ENCODE assay signal across 10 cellular contexts in the genomic region with DNA sequence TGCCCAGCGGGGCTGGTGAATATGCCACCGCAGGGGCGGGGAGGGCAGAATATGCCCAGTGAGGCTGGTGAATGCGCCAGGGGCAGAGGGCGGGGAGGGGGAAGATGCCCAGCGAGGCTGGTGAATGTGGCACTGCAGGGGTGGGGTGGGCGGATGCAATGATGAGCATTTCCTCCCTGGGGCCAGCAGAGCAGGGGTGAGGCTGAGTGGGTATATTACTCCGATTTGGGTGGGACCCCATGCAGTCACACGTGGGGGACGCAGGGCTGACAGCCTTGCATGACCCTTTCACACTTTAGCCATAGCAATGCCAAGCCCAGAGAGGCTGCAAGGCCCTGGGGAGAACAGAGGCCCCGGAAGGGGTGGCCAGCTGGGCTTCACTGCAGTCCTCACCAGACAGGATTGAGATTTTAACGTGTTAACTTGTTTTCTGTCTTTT. TPM values are rescaled to one million over a fixed set of nuclear protein-coding genes. Genes with fewer than 3 reads are reported as not detected.
DNase-seq lines count a peak whose midpoint lies in the region; ATAC-seq and TF ChIP-seq lines count a peak whose summit lies in the region.
"Had no signal": no experiment of that assay in that cellular context is flagged by ENCODE, and none has a peak within 500 bp of the region (broad histone marks: within the 10 kb centered on the region; RNA-seq: fewer than 3 reads in every experiment).

No MANE protein-coding gene starts in this region.

- no peak overlapping the region for H3K4me2 ChIP-seq in mesenchymal stem cell (ENCODE audit: low read length, poor library complexity, severe bottlenecking)

- H3K4me1 Mint-ChIP-seq in activated T-cell treated with anti-CD3 and anti-CD28 coated beads, Interleukin-2, amount 50 U/mL, for 4 hours (ENCODE audit: low read depth), result peaks cover 54% of the 10 kb centered on the region

- no peak overlapping the region for H2AFZ ChIP-seq in mesenchymal stem cell (ENCODE audit: low read depth, low read length)

- H3K79me1 ChIP-seq in mesenchymal stem cell (replicated peaks; ENCODE audit: low read length, poor library complexity, severe bottlenecking), result no peaks in the 10 kb centered on the region

- no peak overlapping the region for H3K18ac ChIP-seq in mesenchymal stem cell (ENCODE audit: low read depth in 1 of 2, low read length in 2 of 2)

- no peak overlapping the region for H3K4ac ChIP-seq in mesenchymal stem cell (ENCODE audit: low read depth in 1 of 2, low read length in 2 of 2)

- no peak overlapping the region for H4K91ac ChIP-seq in mesenchymal stem cell (ENCODE audit: low read length)

- no peak overlapping the region for H3K23ac ChIP-seq in mesenchymal stem cell (ENCODE audit: low read length in 2 of 2)

- H2BK15ac ChIP-seq in mesenchymal stem cell (ENCODE audit: low read depth, poor library complexity, severe bottlenecking), result peak overlapping the region; percentile 15

- H3K4me3 ChIP-seq in left ventricle myocardium inferior (no peak overlapping the region), mesenchymal stem cell (ENCODE audit: insufficient read depth in 1 of 2, low read depth in 1 of 2, low read length in 2 of 2) (peak overlapping the region in 1 of 2 experiments; percentile 62), aorta (ENCODE audit: low read length in 2 of 2) (no peak overlapping the region)
- H3K4me3 ChIP-seq: K562 had no signal

- H3K36me3 Mint-ChIP-seq in activated T-cell treated with anti-CD3 and anti-CD28 coated beads, Interleukin-2, amount 50 U/mL, for 4 hours (ENCODE audit: insufficient read depth), result no peaks in the 10 kb centered on the region

- TF ChIP-seq CTCF in left ventricle myocardium inferior (IDR thresholded peaks at IDR 0.05; ENCODE audit: borderline replicate concordance), result no peak

- ATAC-seq in Right ventricle myocardium superior (ENCODE audit: poor library complexity) (no peak), aorta (ENCODE audit: low FRiP score) (no peak), HG02884 (IDR thresholded peaks at IDR 0.05; ENCODE audit: unreplicated experiment) (no peak), HG02981 (IDR thresholded peaks at IDR 0.05; ENCODE audit: unreplicated experiment) (no peak)
- ATAC-seq in activated T-cell treated with anti-CD3 and anti-CD28 coated beads, Interleukin-2, amount 50 U/mL, for 4 hours, result no peak
- ATAC-seq: K562 had no signal

- peak; percentile 37 for DNase-seq in left ventricle myocardium inferior
- no peak for DNase-seq in Right ventricle myocardium superior
- peak; percentile 58 for DNase-seq in activated T-cell treated with anti-CD3 and anti-CD28 coated beads, Interleukin-2, amount 50 U/mL, for 4 hours
- DNase-seq in mesenchymal stem cell, result peak; percentile 15
- DNase-seq in aorta, result peak; percentile 67 to 77
- no peak for DNase-seq in foreskin melanocyte

- no peaks in the 10 kb centered on the region for H3K27me3 Mint-ChIP-seq in activated T-cell treated with anti-CD3 and anti-CD28 coated beads, Interleukin-2, amount 50 U/mL, for 4 hours (ENCODE audit: low read depth)

- no peaks in the 10 kb centered on the region for H3K9me3 ChIP-seq in left ventricle myocardium inferior (replicated peaks)
- H3K9me3 ChIP-seq in mesenchymal stem cell (ENCODE audit: control insufficient read depth, low read length), result peaks cover 3% of the 10 kb centered on the region
- H3K9me3 ChIP-seq in aorta (ENCODE audit: control insufficient read depth, low read length), result no peaks in the 10 kb centered on the region
- H3K9me3 ChIP-seq: esophagus muscularis mucosa had no signal

- H3K27ac ChIP-seq in left ventricle myocardium inferior (replicated peaks) (peak overlapping the region; percentile 46), mesenchymal stem cell (ENCODE audit: low read length, poor library complexity, severe bottlenecking) (no peak overlapping the region), aorta (ENCODE audit: low read depth in 1 of 2, low read length in 2 of 2) (no peak overlapping the region)

- H3K36me3 ChIP-seq in left ventricle myocardium inferior (no peaks in the 10 kb centered on the region), mesenchymal stem cell (ENCODE audit: control insufficient read depth in 1 of 2, insufficient read depth in 2 of 2, low read depth in 1 of 2, low read length in 2 of 2) (no peaks in the 10 kb centered on the region), aorta (ENCODE audit: control insufficient read depth in 1 of 2, insufficient read depth in 2 of 2, low read length in 1 of 2) (no peaks in the 10 kb centered on the region)
- H3K36me3 ChIP-seq: esophagus muscularis mucosa had no signal

- no peak overlapping the region for H4K8ac ChIP-seq in mesenchymal stem cell (ENCODE audit: low read length)

- WGBS in mesenchymal stem cell, result 47% methylated on average over 8 of the region's 12 CpGs
- WGBS in aorta, 2 donors, result 53 to 57% methylated on average over 12 of the region's 12 CpGs

- H3K27me3 ChIP-seq in left ventricle myocardium inferior (ENCODE audit: low read depth) (peaks cover 99% of the 10 kb centered on the region), mesenchymal stem cell (ENCODE audit: control insufficient read depth in 1 of 2, insufficient read depth in 1 of 2, low read length in 2 of 2) (peaks cover 37 to 76% of the 10 kb centered on the region in 2 experiments), aorta (ENCODE audit: control insufficient read depth in 1 of 2, insufficient read depth in 2 of 2, low read length in 1 of 2) (no peaks in the 10 kb centered on the region)

- H3K9me3 Mint-ChIP-seq in activated T-cell treated with anti-CD3 and anti-CD28 coated beads, Interleukin-2, amount 50 U/mL, for 4 hours, result no peaks in the 10 kb centered on the region

- H3K4me1 ChIP-seq in left ventricle myocardium inferior (peaks cover 30% of the 10 kb centered on the region), mesenchymal stem cell (ENCODE audit: control insufficient read depth, insufficient read depth, low read depth, low read length) (peaks cover 55% of the 10 kb centered on the region), aorta (ENCODE audit: control insufficient read depth in 1 of 2, insufficient read depth in 2 of 2, low read length in 2 of 2) (no peaks in the 10 kb centered on the region)

- no peak overlapping the region for H2AK5ac ChIP-seq in mesenchymal stem cell (ENCODE audit: low read length, severe bottlenecking)

- peak overlapping the region in 1 of 2 experiments; percentile 6 for H2BK12ac ChIP-seq in mesenchymal stem cell (ENCODE audit: low read length in 2 of 2)

- intact Hi-C loops in left ventricle myocardium inferior (cut with micrococcal nuclease) (no loop called here), Right ventricle myocardium superior (cut with DNase I) (no loop called here), aorta (cut with DNase I) (loop anchor here (5.0 kb wide), 2 partner anchors 38 to 128 kb away; a partner anchor contains a TSS)

- H2BK5ac ChIP-seq in mesenchymal stem cell (ENCODE audit: low read depth, low read length, poor library complexity, severe bottlenecking), result no peak overlapping the region

- peak overlapping the region; percentile 74 for H3K4me3 Mint-ChIP-seq in activated T-cell treated with anti-CD3 and anti-CD28 coated beads, Interleukin-2, amount 50 U/mL, for 4 hours

- H3K14ac ChIP-seq in mesenchymal stem cell (ENCODE audit: low read length in 2 of 2), result no peak overlapping the region

- H3K9ac ChIP-seq in mesenchymal stem cell (ENCODE audit: low read length), result no peak overlapping the region

- no peak overlapping the region for H2BK120ac ChIP-seq in mesenchymal stem cell (ENCODE audit: low read depth, low read length)

RNA-seq across cellular contexts. Expression of a gene that starts 9.3 kb away (rescaled TPM):
- 70.7 TPM for total RNA-seq in left ventricle myocardium inferior
- 77.4 TPM for total RNA-seq in Right ventricle myocardium superior
- 100 to 1,000 TPM; 100 to 130 (median 126) TPM for total RNA-seq in activated T-cell treated with anti-CD3 and anti-CD28 coated beads, Interleukin-2, amount 50 U/mL, for 4 hours
- 14.7 TPM for polyA plus RNA-seq in mesenchymal stem cell (2013, experiment 1 of 2)
- polyA plus RNA-seq in mesenchymal stem cell (2013, experiment 2 of 2), result 15.1 TPM
- 10 to 100 TPM; 21.5 to 29.6 TPM for total RNA-seq in aorta
- 10 to 100 TPM; 17.3 to 19.2 TPM for polyA plus RNA-seq in aorta

RNA-seq across cellular contexts. Expression of a gene that starts 9.9 kb away (rescaled TPM):
- total RNA-seq in left ventricle myocardium inferior, result 18.6 TPM
- 23.8 TPM for total RNA-seq in Right ventricle myocardium superior
- 100 to 1,000 TPM; 175 to 195 (median 180) TPM for total RNA-seq in activated T-cell treated with anti-CD3 and anti-CD28 coated beads, Interleukin-2, amount 50 U/mL, for 4 hours
- 0.40 TPM for polyA plus RNA-seq in mesenchymal stem cell (2013, experiment 1 of 2)
- 0.14 TPM for polyA plus RNA-seq in mesenchymal stem cell (2013, experiment 2 of 2)
- 100 to 1,000 TPM in 1 of 2 donors, 10 to 100 TPM in 1; 65.5 to 110 TPM for total RNA-seq in aorta
- 10 to 100 TPM in 1 of 2 donors, 1 to 10 TPM in 1; 6.7 to 48.5 TPM for polyA plus RNA-seq in aorta

RNA-seq across cellular contexts. Expression of a gene that starts 57.1 kb away (rescaled TPM):
- total RNA-seq in left ventricle myocardium inferior (171 TPM), Right ventricle myocardium superior (133 TPM), aorta (100 to 1,000 TPM; 268 to 271 TPM)
- 10 to 100 TPM; 33.8 to 37.6 (median 34.6) TPM for total RNA-seq in activated T-cell treated with anti-CD3 and anti-CD28 coated beads, Interleukin-2, amount 50 U/mL, for 4 hours
- 262 TPM for polyA plus RNA-seq in mesenchymal stem cell (2013, experiment 1 of 2)
- polyA plus RNA-seq in mesenchymal stem cell (2013, experiment 2 of 2), result 266 TPM
- polyA plus RNA-seq in aorta, result 100 to 1,000 TPM; 103 to 191 TPM

Comparison
In these comparisons a context has a peak if more than half of its experiments do, and no peak if none do; other contexts are left out.
1. DNase-seq: peak in left ventricle myocardium inferior (single experiment), activated T-cell treated with anti-CD3 and anti-CD28 coated beads, Interleukin-2, amount 50 U/mL, for 4 hours (single experiment), mesenchymal stem cell (single experiment) and aorta (2 of 2); none in Right ventricle myocardium superior (single experiment) and foreskin melanocyte (single experiment).
2. intact Hi-C loops: an anchor here in aorta (5.0 kb wide); none called in left ventricle myocardium inferior and Right ventricle myocardium superior.